In genomic region chr19:38616265-38616664, GRCh38 we compare ENCODE assay signal across 17 cellular contexts. TPM values are rescaled to one million over a fixed set of nuclear protein-coding genes. Genes with fewer than 3 reads are reported as not detected.
DNase-seq lines count a peak whose midpoint lies in the region; ATAC-seq, FAIRE-seq and TF ChIP-seq lines count a peak whose summit lies in the region.
"Had no signal": no experiment of that assay in that cellular context is flagged by ENCODE, and none has a peak within 500 bp of the region (broad histone marks: within the 10 kb centered on the region; RNA-seq: fewer than 3 reads in every experiment).

No MANE protein-coding gene starts in this region.

- ATAC-seq in HepG2 (no peak), right lobe of liver (no peak), HG03565 (IDR thresholded peaks at IDR 0.05; ENCODE audit: unreplicated experiment) (no peak)
- ATAC-seq: foreskin keratinocyte had no signal

- TF ChIP-seq CTCF in HepG2 (CRISPR knock-in tag; IDR thresholded peaks at IDR 0.05) = no peak
- TF ChIP-seq CTCF in right lobe of liver (IDR thresholded peaks at IDR 0.05) = no peak
- TF ChIP-seq CTCF in SU-DHL-6 (IDR thresholded peaks at IDR 0.05; ENCODE audit: insufficient read depth, low read length, poor library complexity, severe bottlenecking) = no peak
- no peak for TF ChIP-seq CTCF in sigmoid colon (IDR thresholded peaks at IDR 0.05)

- TF ChIP-seq RAD21 in HepG2 (CRISPR knock-in tag; IDR thresholded peaks at IDR 0.05) = no peak

- H3K4me2 ChIP-seq in HepG2 (ENCODE audit: low read depth, low read length) = no peak overlapping the region
- peak overlapping the region; percentile 92 for H3K4me2 ChIP-seq in SU-DHL-6 (ENCODE audit: low read depth, low read length, poor library complexity, severe bottlenecking)

- in situ Hi-C loops in HepG2 (cut with HindIII; ENCODE audit: extremely low pct_ligation_motif_present, low pct_unique_long_range_greater_than_20kb) = no loop called here

- CTCF ChIA-PET in HepG2 (lab: Yijun Ruan, JAX; ENCODE audit: low intra/inter-chr PET ratio, low total read pairs) = no interaction called here

- BruUV-seq in HepG2 (replicated peaks; lab: Mats Ljungman, UMichigan) = no TSS peak

- H3K27ac ChIP-seq in HepG2 (ENCODE audit: extremely low read length, insufficient read depth, low read length) = no peak overlapping the region
- H3K27ac ChIP-seq in right lobe of liver = no peak overlapping the region
- H3K27ac ChIP-seq in SU-DHL-6 (ENCODE audit: low read depth, low read length) = peak overlapping the region; percentile 93
- peak overlapping the region; percentile 84 for H3K27ac ChIP-seq in effector memory CD4-positive, alpha-beta T cell (ENCODE audit: insufficient read depth, low read length, poor library complexity, severe bottlenecking)
- H3K27ac ChIP-seq in sigmoid colon = no peak overlapping the region
- H3K27ac ChIP-seq: brain microvascular endothelial cell, foreskin keratinocyte had no signal

- WGBS in HepG2 (ENCODE audit: low lambda C conversion rate) = 73% methylated on average over 6 of the region's 6 CpGs
- WGBS in right lobe of liver (ENCODE audit: insufficient coverage, low coverage, low lambda C conversion rate, missing lambda C conversion rate) = 65% methylated on average over 6 of the region's 6 CpGs
- WGBS in sigmoid colon, 2 donors = 85 to 86% methylated on average over 6 of the region's 6 CpGs

- FAIRE-seq in HepG2 (lab: Jason Lieb, UNC) = no peak
- FAIRE-seq: HTR-8/SVneo, urothelium cell line had no signal

- no peak for DNase-seq in HepG2 (ENCODE audit: low spot score)
- no peak for DNase-seq in right lobe of liver
- DNase-seq in effector memory CD4-positive, alpha-beta T cell = no peak
- no peak for DNase-seq in C1 segment of cervical spinal cord (lab: John Stamatoyannopoulos, UW)
- no peak for DNase-seq in KG1 (lab: John Stamatoyannopoulos, UW)
- no peak for DNase-seq in sigmoid colon
- DNase-seq: brain microvascular endothelial cell; effector CD8-positive, alpha-beta T cell; foreskin keratinocyte; midbrain; NCI-H1417; NCI-H524 treated with DMSO at 0.1 percent for 48 hours; T1000 had no signal

- H3K9me3 ChIP-seq in HepG2 (ENCODE audit: low read length) (no peaks in the 10 kb centered on the region), right lobe of liver (no peaks in the 10 kb centered on the region), SU-DHL-6 (ENCODE audit: insufficient read depth, low read length) (no peaks in the 10 kb centered on the region), sigmoid colon (no peaks in the 10 kb centered on the region)
- no peaks in the 10 kb centered on the region for H3K9me3 ChIP-seq in effector memory CD4-positive, alpha-beta T cell (ENCODE audit: control insufficient read depth, low read length)

- H2AFZ ChIP-seq in HepG2 (ENCODE audit: low read length) = no peak overlapping the region
- H2AFZ ChIP-seq in SU-DHL-6 (ENCODE audit: low read depth, low read length, severe bottlenecking) = no peak overlapping the region

- H3K79me2 ChIP-seq in HepG2 (ENCODE audit: insufficient read depth, low read length) = peaks cover 15% of the 10 kb centered on the region
- H3K79me2 ChIP-seq in SU-DHL-6 (ENCODE audit: insufficient read depth, low read length) = peaks cover 42% of the 10 kb centered on the region

- POLR2A ChIA-PET in HepG2 (lab: Yijun Ruan, JAX) = no interaction called here

- intact Hi-C loops in HepG2 (cut with micrococcal nuclease; ENCODE audit: unreplicated experiment) (no loop called here), right lobe of liver (cut with DNase I) (no loop called here), sigmoid colon (cut with DNase I) (loop anchor here (5.0 kb wide), 2 partner anchors 214 to 316 kb away; partner anchors contain the start of genes FAM98C, MRPS12 and SARS2)

- TF ChIP-seq POLR2A in HepG2 (IDR thresholded peaks at IDR 0.05; ENCODE audit: insufficient read depth in 1 of 2, low read depth in 2 of 2, low read length in 2 of 2) (no peak), right lobe of liver (IDR thresholded peaks at IDR 0.05) (no peak), sigmoid colon (IDR thresholded peaks at IDR 0.05) (no peak)

- H3K36me3 ChIP-seq in HepG2 (replicated peaks in 1 of 2; ENCODE audit: control insufficient read depth in 1 of 2, insufficient read depth in 2 of 2, low read length in 2 of 2) (peaks cover 0 to under 1% of the 10 kb centered on the region in 2 experiments; a peak in 2 of 5 replicates), right lobe of liver (peaks cover 0 to 9% (median 0%) of the 10 kb centered on the region in 4 donors), SU-DHL-6 (ENCODE audit: low read length) (peaks cover under 1% of the 10 kb centered on the region; the same call in 1 of the 2 replicates), sigmoid colon (peaks cover 2 to 11% (median 11%) of the 10 kb centered on the region in 4 donors)
- peaks cover 31% of the 10 kb centered on the region for H3K36me3 ChIP-seq in effector memory CD4-positive, alpha-beta T cell (ENCODE audit: control insufficient read depth, insufficient read depth, low read length)

- H3F3A ChIP-seq in SU-DHL-6 (ENCODE audit: insufficient read depth) = peaks cover 11% of the 10 kb centered on the region

- H3K4me1 ChIP-seq in HepG2 (ENCODE audit: insufficient read depth, low read length) (peaks cover 40% of the 10 kb centered on the region), right lobe of liver (peaks cover 0 to 12% (median 3%) of the 10 kb centered on the region in 4 donors), sigmoid colon (peaks cover 0 to 24% (median 19%) of the 10 kb centered on the region in 4 donors)
- H3K4me1 ChIP-seq in effector memory CD4-positive, alpha-beta T cell (ENCODE audit: control insufficient read depth, insufficient read depth, low read length, poor library complexity, severe bottlenecking) = peaks cover 47% of the 10 kb centered on the region
- H3K4me1 ChIP-seq: foreskin keratinocyte had no signal

- H3K27me3 ChIP-seq in HepG2 (ENCODE audit: control insufficient read depth in 1 of 2, insufficient read depth in 2 of 2, low read length in 2 of 2) = no peaks in the 10 kb centered on the region; a peak in 2 of 5 replicates
- H3K27me3 ChIP-seq in right lobe of liver = no peaks in the 10 kb centered on the region
- no peaks in the 10 kb centered on the region for H3K27me3 ChIP-seq in SU-DHL-6 (ENCODE audit: low read length)
- H3K27me3 ChIP-seq in effector memory CD4-positive, alpha-beta T cell (replicated peaks; ENCODE audit: control insufficient read depth, insufficient read depth, low read length, poor library complexity, severe bottlenecking) = no peaks in the 10 kb centered on the region
- no peaks in the 10 kb centered on the region for H3K27me3 ChIP-seq in sigmoid colon
- H3K27me3 ChIP-seq: brain microvascular endothelial cell, foreskin keratinocyte had no signal

- H3K9ac ChIP-seq in HepG2 (ENCODE audit: insufficient read depth, low read depth, low read length) (no peak overlapping the region), SU-DHL-6 (ENCODE audit: low read length) (peak overlapping the region; percentile 94)

- H3K9me2 ChIP-seq in SU-DHL-6 (replicated peaks; ENCODE audit: insufficient read depth, low read length) = no peaks in the 10 kb centered on the region

- H3K4me3 ChIP-seq in HepG2 (replicated peaks in 1 of 3; ENCODE audit: insufficient read depth in 1 of 3, low read depth in 2 of 3, low read length in 3 of 3) (no peak overlapping the region), right lobe of liver (no peak overlapping the region), SU-DHL-6 (ENCODE audit: insufficient read depth, low read length, poor library complexity, severe bottlenecking) (peak overlapping the region; percentile 60), sigmoid colon (no peak overlapping the region)
- peak overlapping the region; percentile 85 for H3K4me3 ChIP-seq in effector memory CD4-positive, alpha-beta T cell (ENCODE audit: insufficient read depth, low read depth, low read length, poor library complexity, severe bottlenecking)

- H4K20me1 ChIP-seq in HepG2 (ENCODE audit: insufficient read depth, low read length) (no peaks in the 10 kb centered on the region), SU-DHL-6 (ENCODE audit: low read depth, low read length) (no peaks in the 10 kb centered on the region)

- TF ChIP-seq EP300 in HepG2 (IDR thresholded peaks at IDR 0.05; ENCODE audit: low read depth in 2 of 2, low read length in 2 of 2) (no peak), HepG2 (CRISPR knock-in tag; IDR thresholded peaks at IDR 0.05; ENCODE audit: borderline replicate concordance) (no peak), sigmoid colon (IDR thresholded peaks at IDR 0.05) (no peak)

RNA-seq across cellular contexts. Expression of gene MAP4K1, which starts 1.5 kb away (rescaled TPM):
- total RNA-seq in HepG2 (2016; rRNA removed; fragmentation: Illumina TruSeq; extraction: Trizol) (0.89 TPM in 1 of 2 replicates, not detected in the other), right lobe of liver (1 to 10 TPM in 5 of 6 experiments, under 1 TPM in 1; 0.93 to 3.1 (median 2.0) TPM), sigmoid colon (1 to 10 TPM; 1.2 to 8.9 (median 1.3) TPM)
- total RNA-seq in HepG2 (2016; cell fraction: cytosol; rRNA removed; fragmentation: Illumina TruSeq; extraction: Trizol; ENCODE audit: low read depth) = not detected in 2 replicates
- 0.39 and 0.41 TPM in 2 replicates for total RNA-seq in HepG2 (2016; cell fraction: insoluble cytoplasmic fraction; rRNA removed; fragmentation: Illumina TruSeq; extraction: Trizol)
- total RNA-seq in HepG2 (2016; cell fraction: membrane; rRNA removed; fragmentation: Illumina TruSeq; extraction: Trizol) = 0.19 and 0.62 TPM in 2 replicates
- 0.60 TPM in 1 of 2 replicates, not detected in the other for total RNA-seq in HepG2 (2016; cell fraction: nucleus; rRNA removed; fragmentation: Illumina TruSeq; extraction: Trizol)
- polyA plus RNA-seq in HepG2 (2011; rRNA removed) (0.24 and 0.35 TPM in 2 replicates), sigmoid colon (10 to 100 TPM in 1 of 3 donors, 1 to 10 TPM in 2; 1.6 to 29.7 (median 4.8) TPM)
- 0.05 and 0.31 TPM in 2 replicates for polyA plus RNA-seq in HepG2 (2011; cell fraction: cytosol; rRNA removed)
- 2.1 and 2.6 TPM in 2 replicates for polyA plus RNA-seq in HepG2 (2011; cell fraction: nucleus; rRNA removed)
- 0.44 and 0.64 TPM in 2 replicates for polyA plus RNA-seq in HepG2 (2012)
- polyA plus RNA-seq in HepG2 (2016; cell fraction: cytosol; fragmentation: Illumina TruSeq; extraction: Trizol; ENCODE audit: low read depth) = not detected in 2 replicates
- 0.52 TPM in 1 of 2 replicates, not detected in the other for polyA plus RNA-seq in HepG2 (2016; cell fraction: insoluble cytoplasmic fraction; fragmentation: Illumina TruSeq; extraction: Trizol; ENCODE audit: low read depth)
- not detected in 2 replicates for polyA plus RNA-seq in HepG2 (2016; cell fraction: membrane; fragmentation: Illumina TruSeq; extraction: Trizol; ENCODE audit: low read depth)
- 1.4 and 3.1 TPM in 2 replicates for polyA plus RNA-seq in HepG2 (2016; cell fraction: nucleus; fragmentation: Illumina TruSeq; extraction: Trizol; ENCODE audit: insufficient read depth, low read depth)
- polyA minus RNA-seq in HepG2 (2011; rRNA and poly(A)+ RNA removed; ENCODE audit: low replicate concordance) = 0.91 TPM in 1 of 2 replicates, not detected in the other
- polyA minus RNA-seq in HepG2 (2011; cell fraction: cytosol; rRNA and poly(A)+ RNA removed) = not detected in 2 replicates
- not detected in 2 replicates for polyA minus RNA-seq in HepG2 (2011; cell fraction: nucleus; rRNA and poly(A)+ RNA removed)

RNA-seq across cellular contexts. Expression of gene EIF3K, which starts 2.7 kb away (rescaled TPM):
- total RNA-seq in HepG2 (2016; rRNA removed; fragmentation: Illumina TruSeq; extraction: Trizol) (258 and 351 TPM in 2 replicates), right lobe of liver (100 to 1,000 TPM in 4 of 6 experiments, 10 to 100 TPM in 2; 86.3 to 305 (median 116) TPM), sigmoid colon (100 to 1,000 TPM; 469 to 803 (median 546) TPM)
- total RNA-seq in HepG2 (2016; cell fraction: cytosol; rRNA removed; fragmentation: Illumina TruSeq; extraction: Trizol; ENCODE audit: low read depth) = 100 and 104 TPM in 2 replicates
- 260 and 364 TPM in 2 replicates for total RNA-seq in HepG2 (2016; cell fraction: insoluble cytoplasmic fraction; rRNA removed; fragmentation: Illumina TruSeq; extraction: Trizol)
- 174 and 175 TPM in 2 replicates for total RNA-seq in HepG2 (2016; cell fraction: membrane; rRNA removed; fragmentation: Illumina TruSeq; extraction: Trizol)
- total RNA-seq in HepG2 (2016; cell fraction: nucleus; rRNA removed; fragmentation: Illumina TruSeq; extraction: Trizol) = 92.4 TPM in 2 replicates
- polyA plus RNA-seq in HepG2 (2011; rRNA removed) (179 and 230 TPM in 2 replicates), sigmoid colon (100 to 1,000 TPM; 498 to 637 (median 574) TPM)
- polyA plus RNA-seq in HepG2 (2011; cell fraction: cytosol; rRNA removed) = 271 and 427 TPM in 2 replicates
- 210 and 224 TPM in 2 replicates for polyA plus RNA-seq in HepG2 (2011; cell fraction: nucleus; rRNA removed)
- 171 and 172 TPM in 2 replicates for polyA plus RNA-seq in HepG2 (2012)
- polyA plus RNA-seq in HepG2 (2016; cell fraction: cytosol; fragmentation: Illumina TruSeq; extraction: Trizol; ENCODE audit: low read depth) = 106 and 109 TPM in 2 replicates
- polyA plus RNA-seq in HepG2 (2016; cell fraction: insoluble cytoplasmic fraction; fragmentation: Illumina TruSeq; extraction: Trizol; ENCODE audit: low read depth) = 349 and 386 TPM in 2 replicates
- 161 and 168 TPM in 2 replicates for polyA plus RNA-seq in HepG2 (2016; cell fraction: membrane; fragmentation: Illumina TruSeq; extraction: Trizol; ENCODE audit: low read depth)
- polyA plus RNA-seq in HepG2 (2016; cell fraction: nucleus; fragmentation: Illumina TruSeq; extraction: Trizol; ENCODE audit: insufficient read depth, low read depth) = 163 and 169 TPM in 2 replicates
- polyA minus RNA-seq in HepG2 (2011; rRNA and poly(A)+ RNA removed; ENCODE audit: low replicate concordance) = 199 and 296 TPM in 2 replicates
- 94.6 and 127 TPM in 2 replicates for polyA minus RNA-seq in HepG2 (2011; cell fraction: cytosol; rRNA and poly(A)+ RNA removed)
- polyA minus RNA-seq in HepG2 (2011; cell fraction: nucleus; rRNA and poly(A)+ RNA removed) = 43.4 and 51.5 TPM in 2 replicates

RNA-seq across cellular contexts. Expression of gene ACTN4, which starts 31.2 kb away (rescaled TPM):
- 167 and 192 TPM in 2 replicates for total RNA-seq in HepG2 (2016; rRNA removed; fragmentation: Illumina TruSeq; extraction: Trizol)
- 13.8 and 15.0 TPM in 2 replicates for total RNA-seq in HepG2 (2016; cell fraction: cytosol; rRNA removed; fragmentation: Illumina TruSeq; extraction: Trizol; ENCODE audit: low read depth)
- 122 and 176 TPM in 2 replicates for total RNA-seq in HepG2 (2016; cell fraction: insoluble cytoplasmic fraction; rRNA removed; fragmentation: Illumina TruSeq; extraction: Trizol)
- total RNA-seq in HepG2 (2016; cell fraction: membrane; rRNA removed; fragmentation: Illumina TruSeq; extraction: Trizol) = 28.6 and 34.1 TPM in 2 replicates
- 148 and 165 TPM in 2 replicates for total RNA-seq in HepG2 (2016; cell fraction: nucleus; rRNA removed; fragmentation: Illumina TruSeq; extraction: Trizol)
- polyA plus RNA-seq in HepG2 (2011; rRNA removed) = 171 and 223 TPM in 2 replicates
- polyA plus RNA-seq in HepG2 (2011; cell fraction: cytosol; rRNA removed) = 82.2 and 91.7 TPM in 2 replicates
- polyA plus RNA-seq in HepG2 (2011; cell fraction: nucleus; rRNA removed) = 437 and 620 TPM in 2 replicates
- polyA plus RNA-seq in HepG2 (2012) = 222 and 260 TPM in 2 replicates
- polyA plus RNA-seq in HepG2 (2016; cell fraction: cytosol; fragmentation: Illumina TruSeq; extraction: Trizol; ENCODE audit: low read depth) = 5.8 and 8.5 TPM in 2 replicates
- 192 and 256 TPM in 2 replicates for polyA plus RNA-seq in HepG2 (2016; cell fraction: insoluble cytoplasmic fraction; fragmentation: Illumina TruSeq; extraction: Trizol; ENCODE audit: low read depth)
- 20.9 and 27.6 TPM in 2 replicates for polyA plus RNA-seq in HepG2 (2016; cell fraction: membrane; fragmentation: Illumina TruSeq; extraction: Trizol; ENCODE audit: low read depth)
- polyA plus RNA-seq in HepG2 (2016; cell fraction: nucleus; fragmentation: Illumina TruSeq; extraction: Trizol; ENCODE audit: insufficient read depth, low read depth) = 435 and 441 TPM in 2 replicates
- 172 and 192 TPM in 2 replicates for polyA minus RNA-seq in HepG2 (2011; rRNA and poly(A)+ RNA removed; ENCODE audit: low replicate concordance)
- polyA minus RNA-seq in HepG2 (2011; cell fraction: cytosol; rRNA and poly(A)+ RNA removed) = 86.2 and 95.5 TPM in 2 replicates
- 73.1 and 75.2 TPM in 2 replicates for polyA minus RNA-seq in HepG2 (2011; cell fraction: nucleus; rRNA and poly(A)+ RNA removed)
- 100 to 1,000 TPM; 142 to 306 (median 201) TPM for total RNA-seq in right lobe of liver
- total RNA-seq in sigmoid colon = 100 to 1,000 TPM; 131 to 328 (median 197) TPM
- 100 to 1,000 TPM; 122 to 456 (median 176) TPM for polyA plus RNA-seq in sigmoid colon

Comparison
In these comparisons a context has a peak if more than half of its experiments do, and no peak if none do; other contexts are left out.
1. H3K27ac ChIP-seq: peak in SU-DHL-6 (single experiment) and effector memory CD4-positive, alpha-beta T cell (single experiment); none in HepG2 (single experiment), right lobe of liver (0 of 3) and sigmoid colon (0 of 4).
2. H3K4me3 ChIP-seq: peak in SU-DHL-6 (single experiment) and effector memory CD4-positive, alpha-beta T cell (single experiment); none in HepG2 (0 of 3), right lobe of liver (0 of 3) and sigmoid colon (0 of 4).